In genomic region chr4:105171912-105172311, GRCh38 we compare ENCODE assay signal across 28 cellular contexts.
"Had no signal": no experiment of that assay in that cellular context is flagged by ENCODE, and none has a peak within 500 bp of the region (broad histone marks: within the 10 kb centered on the region; RNA-seq: fewer than 3 reads in every experiment).

No MANE protein-coding gene starts in this region.

- H3K9me3 ChIP-seq: ovary, psoas muscle, spleen, stomach, thoracic aorta, thyroid gland, tibial nerve, upper lobe of left lung, vagina had no signal

- H3K4me3 ChIP-seq: ovary, psoas muscle, skin epidermis, smooth muscle cell, spleen, stomach, thoracic aorta, thyroid gland, tibial nerve, upper lobe of left lung, vagina had no signal

- H3K36me3 ChIP-seq: ovary, stomach, thoracic aorta, thyroid gland, upper lobe of left lung, vagina had no signal

- H3K9ac ChIP-seq: parathyroid adenoma had no signal

- H3K27me3 ChIP-seq: ovary, spleen, stomach, thyroid gland, tibial nerve, upper lobe of left lung, vagina had no signal

- DNase-seq: naive B cell; naive thymus-derived CD8-positive, alpha-beta T cell; nephron progenitor cell; occipital lobe; ovary; posterior cingulate gyrus; psoas muscle; right cardiac atrium; spleen; stimulated activated CD4-positive, alpha-beta T cell treated with anti-CD3 and anti-CD28 coated beads, Interleukin-12 subunit alpha, Interleukin-12 subunit beta, amount 100 ng/mL, for 4 hours; stimulated activated CD4-positive, alpha-beta T cell treated with anti-CD3 and anti-CD28 coated beads, Interleukin-1b, Interleukin-23, amount 100 ng/mL, for 48 hours; stimulated activated CD4-positive, alpha-beta T cell treated with anti-CD3 and anti-CD28 coated beads, Interleukin-4, amount 100 ng/mL, for 1 hour; stimulated activated CD4-positive, alpha-beta T cell treated with anti-CD3 and anti-CD28 coated beads, Interleukin-4, amount 100 ng/mL, for 4 hours; stimulated activated CD8-positive, alpha-beta memory T cell treated with anti-CD3 and anti-CD28 coated beads, Interleukin-4, amount 100 ng/mL, for 48 hours; stimulated activated naive CD4-positive, alpha-beta T cell; stomach; thyroid gland; trophoblast cell; upper lobe of left lung had no signal

- H3K4me1 ChIP-seq: parathyroid adenoma, psoas muscle, thyroid gland, vagina had no signal

- ATAC-seq: naive thymus-derived CD8-positive, alpha-beta T cell; natural killer cell treated with Interleukin-12 subunit alpha and Interleukin-12 subunit beta and Interleukin-15 and Interleukin-18, amount 100 ng/mL, for 72 hours; psoas muscle; right cardiac atrium; sciatic nerve; stimulated activated memory B cell treated with anti-CD40 and anti-IgM and Interleukin-4, amounts not matched to agents 10 μg/mL and 1 μg/mL and 100 μg/mL, for 72 hours had no signal

- H3K27ac ChIP-seq: ovary, parathyroid adenoma, psoas muscle, skin epidermis, spleen, stomach, thoracic aorta, thyroid gland, tibial nerve, upper lobe of left lung, vagina had no signal
